ENCODE assay signal across 9 cellular contexts in the genomic region with DNA sequence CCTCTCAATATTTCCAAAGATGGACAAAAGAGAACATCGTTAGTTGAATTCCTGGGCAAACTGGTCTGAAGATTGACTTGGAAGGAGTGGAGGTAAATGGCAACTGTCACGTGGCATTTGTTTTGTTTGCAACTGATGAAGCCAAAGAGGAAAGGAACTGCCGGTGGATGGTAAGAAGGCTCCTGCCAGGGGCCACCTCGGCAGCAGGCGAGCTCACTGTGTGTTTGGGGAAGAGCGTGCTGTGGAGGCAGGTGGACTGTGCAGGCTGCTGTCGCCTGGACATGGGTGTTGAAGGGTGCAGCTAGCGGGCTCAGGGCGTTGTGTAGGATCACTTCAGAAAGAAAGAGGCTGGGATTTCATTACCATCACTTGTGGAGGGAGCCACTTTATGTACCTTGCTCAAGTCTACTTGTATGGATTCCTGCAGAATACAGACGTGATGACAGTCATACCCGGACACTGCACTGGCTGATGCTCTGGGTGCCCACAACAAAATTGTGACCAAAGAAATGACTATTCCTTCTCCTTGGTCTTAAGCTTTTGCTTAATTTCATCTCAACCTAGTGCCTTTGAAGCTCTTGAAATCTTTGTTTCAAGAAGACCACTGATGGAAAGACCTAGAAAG.
DNase-seq lines count a peak whose midpoint lies in the region; ATAC-seq and TF ChIP-seq lines count a peak whose summit lies in the region.
"Had no signal": no experiment of that assay in that cellular context is flagged by ENCODE, and none has a peak within 500 bp of the region (broad histone marks: within the 10 kb centered on the region; RNA-seq: fewer than 3 reads in every experiment).

No MANE protein-coding gene starts in this region.

- H3K27me3 ChIP-seq in PC-3 (ENCODE audit: low read length) (no peaks in the 10 kb centered on the region), ectodermal cell (ENCODE audit: control insufficient read depth, insufficient read depth, low read length, poor library complexity, severe bottlenecking) (no peaks in the 10 kb centered on the region), neural cell (ENCODE audit: insufficient read depth, low read depth, low read length) (no peaks in the 10 kb centered on the region)

- H3K27ac ChIP-seq in PC-3 (ENCODE audit: low read length) (peak overlapping the region; percentile 77), ectodermal cell (ENCODE audit: insufficient read depth, low read depth, low read length, poor library complexity, severe bottlenecking) (peak overlapping the region; percentile 98), neural cell (ENCODE audit: low read length) (no peak overlapping the region), urinary bladder (ENCODE audit: low read depth) (no peak overlapping the region)

- TF ChIP-seq EP300 in neural cell (conservative IDR thresholded peaks at IDR 0.05; ENCODE audit: poor library complexity, severe bottlenecking): no peak

- peak overlapping the region; percentile 66 for H2AFZ ChIP-seq in PC-3 (ENCODE audit: low read length)
- H2AFZ ChIP-seq in neural cell (ENCODE audit: low read depth, low read length): no peak overlapping the region

- intact Hi-C loops in PC-3 (cut with micrococcal nuclease): no loop called here

- POLR2A ChIA-PET in PC-3 (lab: Charles Lee; ENCODE audit: unreplicated experiment): no interaction called here

- 0 out of 2 replicates have a peak overlapping the region, but pooled peaks have one; percentile 41 for H3K9ac ChIP-seq in PC-3 (ENCODE audit: low read length)
- H3K9ac ChIP-seq in neural cell (ENCODE audit: low read length): no peak overlapping the region

- CTCF ChIA-PET in PC-3 (lab: Charles Lee): no interaction called here

- TSS peak; percentile 50 for BruUV-seq in PC-3 (replicated peaks; lab: Mats Ljungman, UMichigan)

- H3K79me2 ChIP-seq in PC-3 (ENCODE audit: low read length): no peaks in the 10 kb centered on the region
- peaks cover 96% of the 10 kb centered on the region for H3K79me2 ChIP-seq in neural cell (replicated peaks; ENCODE audit: insufficient read depth, low read length)

- H3K4me3 ChIP-seq in PC-3 (ENCODE audit: low read length) (peak overlapping the region; percentile 39), ectodermal cell (ENCODE audit: insufficient read depth, low read depth, low read length) (peak overlapping the region; percentile 14), neural cell (ENCODE audit: low read length) (peak overlapping the region; percentile 41), urinary bladder (ENCODE audit: low read depth, low read length) (peak overlapping the region; percentile 8)

- H3K4me2 ChIP-seq in PC-3 (ENCODE audit: low read length): peak overlapping the region; percentile 79
- H3K4me2 ChIP-seq in neural cell (ENCODE audit: low read length): no peak overlapping the region

- H4K20me1 ChIP-seq in PC-3 (ENCODE audit: low read length) (no peaks in the 10 kb centered on the region), neural cell (ENCODE audit: insufficient read depth) (peaks cover 94% of the 10 kb centered on the region)

- no peaks in the 10 kb centered on the region for H3F3A ChIP-seq in PC-3 (ENCODE audit: low read length, unreplicated experiment)
- H3F3A ChIP-seq in neural cell (ENCODE audit: insufficient read depth, low read length, poor library complexity, severe bottlenecking): no peaks in the 10 kb centered on the region

- DNase-seq in PC-3 (peak; percentile 19), NCI-H2081 treated with DMSO at 0.1 percent for 48 hours (lab: John Stamatoyannopoulos, UW) (no peak), hepatic stellate cell (ENCODE audit: low spot score) (no peak)
- DNase-seq: activated naive CD8-positive, alpha-beta T cell treated with anti-CD3 and anti-CD28 coated beads for 36 hours; NCI-H1436 had no signal

- no peak for TF ChIP-seq RAD21 in neural cell (conservative IDR thresholded peaks at IDR 0.05)

- H3K36me3 ChIP-seq in PC-3 (ENCODE audit: low read depth, low read length) (no peaks in the 10 kb centered on the region), ectodermal cell (ENCODE audit: control insufficient read depth, insufficient read depth, low read length) (peaks cover 10% of the 10 kb centered on the region), neural cell (ENCODE audit: insufficient read depth, low read length) (peaks cover 28% of the 10 kb centered on the region), urinary bladder (ENCODE audit: insufficient read depth) (no peaks in the 10 kb centered on the region)

- TF ChIP-seq CTCF in PC-3 (conservative IDR thresholded peaks at IDR 0.05; ENCODE audit: low read depth, low read length) (no peak), neural cell (IDR thresholded peaks at IDR 0.05; ENCODE audit: poor library complexity, severe bottlenecking) (no peak)

- H3K9me3 ChIP-seq in PC-3 (ENCODE audit: low read length): no peaks in the 10 kb centered on the region
- H3K9me3 ChIP-seq in ectodermal cell (ENCODE audit: control insufficient read depth, low read length): no peaks in the 10 kb centered on the region
- H3K9me3 ChIP-seq in neural cell (ENCODE audit: low read length): no peaks in the 10 kb centered on the region

- 85 to 90% methylated on average over 11 of the region's 11 CpGs for WGBS in ectodermal cell, 2 experiments
- 60% methylated on average over 11 of the region's 11 CpGs for WGBS in urinary bladder

- no peaks in the 10 kb centered on the region for H3K9me2 ChIP-seq in PC-3 (replicated peaks; ENCODE audit: low read length)
- no peaks in the 10 kb centered on the region for H3K9me2 ChIP-seq in neural cell (ENCODE audit: insufficient read depth, low read length)

- peak; percentile 41 for ATAC-seq in PC-3
- no peak for ATAC-seq in HG03280 (IDR thresholded peaks at IDR 0.05; ENCODE audit: unreplicated experiment)

- H3K4me1 ChIP-seq in PC-3 (ENCODE audit: insufficient read depth, low read length) (peaks cover 19% of the 10 kb centered on the region), ectodermal cell (ENCODE audit: control insufficient read depth, insufficient read depth, low read length) (peaks cover 78% of the 10 kb centered on the region), urinary bladder (ENCODE audit: insufficient read depth) (no peaks in the 10 kb centered on the region)

TF ChIP-seq in neural cell, 6 proteins besides CTCF, POLR2A, EP300 and RAD21:
- TF ChIP-seq POLR2AphosphoS5 (IDR thresholded peaks at IDR 0.05): no peak
- TF ChIP-seq SMC3 (conservative IDR thresholded peaks at IDR 0.05; ENCODE audit: poor library complexity): no peak
- no peak for TF ChIP-seq MXI1 (conservative IDR thresholded peaks at IDR 0.05; ENCODE audit: poor library complexity, severe bottlenecking)
- TF ChIP-seq EZH2 (IDR thresholded peaks at IDR 0.05; ENCODE audit: borderline replicate concordance, insufficient read depth, low read length, poor library complexity, severe bottlenecking): no peak
- TF ChIP-seq TAF1 (IDR thresholded peaks at IDR 0.05; ENCODE audit: low read depth): no peak
- TF ChIP-seq, protein P1, sequence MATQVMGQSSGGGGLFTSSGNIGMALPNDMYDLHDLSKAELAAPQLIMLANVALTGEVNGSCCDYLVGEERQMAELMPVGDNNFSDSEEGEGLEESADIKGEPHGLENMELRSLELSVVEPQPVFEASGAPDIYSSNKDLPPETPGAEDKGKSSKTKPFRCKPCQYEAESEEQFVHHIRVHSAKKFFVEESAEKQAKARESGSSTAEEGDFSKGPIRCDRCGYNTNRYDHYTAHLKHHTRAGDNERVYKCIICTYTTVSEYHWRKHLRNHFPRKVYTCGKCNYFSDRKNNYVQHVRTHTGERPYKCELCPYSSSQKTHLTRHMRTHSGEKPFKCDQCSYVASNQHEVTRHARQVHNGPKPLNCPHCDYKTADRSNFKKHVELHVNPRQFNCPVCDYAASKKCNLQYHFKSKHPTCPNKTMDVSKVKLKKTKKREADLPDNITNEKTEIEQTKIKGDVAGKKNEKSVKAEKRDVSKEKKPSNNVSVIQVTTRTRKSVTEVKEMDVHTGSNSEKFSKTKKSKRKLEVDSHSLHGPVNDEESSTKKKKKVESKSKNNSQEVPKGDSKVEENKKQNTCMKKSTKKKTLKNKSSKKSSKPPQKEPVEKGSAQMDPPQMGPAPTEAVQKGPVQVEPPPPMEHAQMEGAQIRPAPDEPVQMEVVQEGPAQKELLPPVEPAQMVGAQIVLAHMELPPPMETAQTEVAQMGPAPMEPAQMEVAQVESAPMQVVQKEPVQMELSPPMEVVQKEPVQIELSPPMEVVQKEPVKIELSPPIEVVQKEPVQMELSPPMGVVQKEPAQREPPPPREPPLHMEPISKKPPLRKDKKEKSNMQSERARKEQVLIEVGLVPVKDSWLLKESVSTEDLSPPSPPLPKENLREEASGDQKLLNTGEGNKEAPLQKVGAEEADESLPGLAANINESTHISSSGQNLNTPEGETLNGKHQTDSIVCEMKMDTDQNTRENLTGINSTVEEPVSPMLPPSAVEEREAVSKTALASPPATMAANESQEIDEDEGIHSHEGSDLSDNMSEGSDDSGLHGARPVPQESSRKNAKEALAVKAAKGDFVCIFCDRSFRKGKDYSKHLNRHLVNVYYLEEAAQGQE (IDR thresholded peaks at IDR 0.05; ENCODE audit: borderline replicate concordance): no peak

Comparison
In these comparisons a context has a peak if more than half of its experiments do, and no peak if none do; other contexts are left out.
1. H3K27ac ChIP-seq: peak in PC-3 (single experiment) and ectodermal cell (single experiment); none in neural cell (single experiment) and urinary bladder (single experiment).
2. Peak in every context shown above with its lines, with median percentiles within 50 percentile points of each other: H3K4me3 ChIP-seq.